Comparison of ENCODE assay signal across 20 cellular contexts in the genomic region with DNA sequence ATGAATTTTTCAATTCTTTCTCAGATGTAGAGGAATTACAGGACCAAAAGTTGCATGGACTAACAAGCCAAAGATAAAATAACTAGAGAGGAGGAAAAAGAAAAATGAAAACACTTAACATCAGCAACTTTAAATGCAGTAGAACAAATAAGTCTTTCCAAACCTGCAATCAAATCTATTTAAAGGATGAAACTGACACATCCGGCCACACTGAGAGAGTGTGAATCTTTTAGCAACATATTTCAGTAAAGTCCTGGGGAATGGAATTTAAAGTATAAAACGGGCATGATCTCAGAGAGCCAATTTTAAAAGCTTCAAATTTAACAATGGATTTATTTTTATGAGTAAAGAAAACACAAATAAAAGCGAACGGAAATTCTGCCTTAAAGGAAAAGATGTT. TPM values are rescaled to one million over a fixed set of nuclear protein-coding genes. Genes with fewer than 3 reads are reported as not detected.
A peak's percentile ranks its signal among the peaks of the same experiment; 100 is the strongest.
DNase-seq lines count a peak whose midpoint lies in the region; ATAC-seq and TF ChIP-seq lines count a peak whose summit lies in the region.
"Had no signal": no experiment of that assay in that cellular context is flagged by ENCODE, and none has a peak within 500 bp of the region (broad histone marks: within the 10 kb centered on the region; RNA-seq: fewer than 3 reads in every experiment).

No MANE protein-coding gene starts in this region.

- H3K4me3 ChIP-seq in thoracic aorta, result no peak overlapping the region
- H3K4me3 ChIP-seq: BLaER1 treated with 17β-estradiol and CSF1 and Interleukin-3, amounts not matched to agents 10 nM and 100 nM; MG63; Peyer's patch had no signal

- H3K27me3 ChIP-seq in thoracic aorta (replicated peaks; ENCODE audit: insufficient read depth), result no peaks in the 10 kb centered on the region
- H3K27me3 ChIP-seq in CD4-positive, alpha-beta T cell (ENCODE audit: control insufficient read depth, insufficient read depth, low read length), result no peaks in the 10 kb centered on the region
- H3K27me3 ChIP-seq: MG63, Peyer's patch had no signal

- peak overlapping the region; percentile 84; the same call in 1 of the 2 replicates for H3K27ac ChIP-seq in VCaP
- peak overlapping the region; percentile 0 to 32 for H3K27ac ChIP-seq in thoracic aorta
- H3K27ac ChIP-seq in CD4-positive, alpha-beta T cell (ENCODE audit: low read depth, low read length), result no peak overlapping the region
- H3K27ac ChIP-seq: BLaER1 treated with 17β-estradiol and CSF1 and Interleukin-3, amounts not matched to agents 10 nM and 100 nM; Peyer's patch had no signal

- intact Hi-C loops in CD4-positive, alpha-beta T cell (cut with DNase I, micrococcal nuclease), result no loop called here

- H3K36me3 Mint-ChIP-seq in activated T-cell treated with anti-CD3 and anti-CD28 coated beads, Interleukin-2, amount 50 U/mL, for 72 hours (ENCODE audit: insufficient read depth in 2 of 2), result peaks cover 0 to 3% of the 10 kb centered on the region in 2 donors
- peaks cover 24% of the 10 kb centered on the region for H3K36me3 Mint-ChIP-seq in activated T-cell treated with anti-CD3 and anti-CD28 coated beads, Interleukin-2, amount 50 U/mL, for 4 hours (ENCODE audit: insufficient read depth)
- H3K36me3 Mint-ChIP-seq in immature natural killer cell, result peaks cover 2 to 18% (median 11%) of the 10 kb centered on the region in 3 donors
- H3K36me3 Mint-ChIP-seq in CD4-positive, alpha-beta T cell (ENCODE audit: low read depth), result peaks cover 56% of the 10 kb centered on the region
- H3K36me3 Mint-ChIP-seq in T-helper 2 cell treated with Interferon-gamma antibody and Interleukin-4, amounts not matched to agents 5 μg/mL and 100 μg/mL, for 36 hours (ENCODE audit: low read depth), result peaks cover 21% of the 10 kb centered on the region

- TF ChIP-seq CTCF in VCaP (conservative IDR thresholded peaks at IDR 0.05) (no peak), thoracic aorta (IDR thresholded peaks at IDR 0.05) (no peak)
- no peak for TF ChIP-seq CTCF in CD4-positive, alpha-beta T cell (IDR thresholded peaks at IDR 0.05)

- H3K27me3 Mint-ChIP-seq in activated T-cell treated with anti-CD3 and anti-CD28 coated beads, Interleukin-2, amount 50 U/mL, for 72 hours (ENCODE audit: low read depth), result no peaks in the 10 kb centered on the region
- no peaks in the 10 kb centered on the region for H3K27me3 Mint-ChIP-seq in activated T-cell treated with anti-CD3 and anti-CD28 coated beads, Interleukin-2, amount 50 U/mL, for 4 hours (ENCODE audit: low read depth)
- no peaks in the 10 kb centered on the region for H3K27me3 Mint-ChIP-seq in immature natural killer cell (ENCODE audit: low read depth in 3 of 3)
- no peaks in the 10 kb centered on the region for H3K27me3 Mint-ChIP-seq in CD4-positive, alpha-beta T cell
- no peaks in the 10 kb centered on the region for H3K27me3 Mint-ChIP-seq in T-helper 2 cell treated with Interferon-gamma antibody and Interleukin-4, amounts not matched to agents 5 μg/mL and 100 μg/mL, for 36 hours (ENCODE audit: low read depth)

- H3K9me3 Mint-ChIP-seq in activated T-cell treated with anti-CD3 and anti-CD28 coated beads, Interleukin-2, amount 50 U/mL, for 72 hours, result no peaks in the 10 kb centered on the region
- H3K9me3 Mint-ChIP-seq in activated T-cell treated with anti-CD3 and anti-CD28 coated beads, Interleukin-2, amount 50 U/mL, for 4 hours, result no peaks in the 10 kb centered on the region
- no peaks in the 10 kb centered on the region for H3K9me3 Mint-ChIP-seq in immature natural killer cell
- H3K9me3 Mint-ChIP-seq in CD4-positive, alpha-beta T cell, result no peaks in the 10 kb centered on the region
- H3K9me3 Mint-ChIP-seq in T-helper 2 cell treated with Interferon-gamma antibody and Interleukin-4, amounts not matched to agents 5 μg/mL and 100 μg/mL, for 36 hours, result no peaks in the 10 kb centered on the region
- H3K9me3 Mint-ChIP-seq: CD8-positive, alpha-beta T cell had no signal

- no peaks in the 10 kb centered on the region for H3K4me1 Mint-ChIP-seq in activated T-cell treated with anti-CD3 and anti-CD28 coated beads, Interleukin-2, amount 50 U/mL, for 72 hours (ENCODE audit: low read depth)
- peaks cover 37% of the 10 kb centered on the region for H3K4me1 Mint-ChIP-seq in activated T-cell treated with anti-CD3 and anti-CD28 coated beads, Interleukin-2, amount 50 U/mL, for 4 hours (ENCODE audit: low read depth)
- peaks cover 59 to 88% of the 10 kb centered on the region in 2 donors for H3K4me1 Mint-ChIP-seq in immature natural killer cell
- H3K4me1 Mint-ChIP-seq in CD4-positive, alpha-beta T cell (ENCODE audit: low read depth), result peaks cover 20% of the 10 kb centered on the region
- H3K4me1 Mint-ChIP-seq in T-helper 2 cell treated with Interferon-gamma antibody and Interleukin-4, amounts not matched to agents 5 μg/mL and 100 μg/mL, for 36 hours (ENCODE audit: low read depth), result peaks cover 1% of the 10 kb centered on the region

- POLR2A ChIA-PET in CD4-positive, alpha-beta T cell (lab: Charles Lee), result no interaction called here

- H3K36me3 ChIP-seq in thoracic aorta, result peaks cover 4% of the 10 kb centered on the region

- ATAC-seq in activated T-cell treated with anti-CD3 and anti-CD28 coated beads, Interleukin-2, amount 50 U/mL, for 72 hours (replicated peaks in 1 of 2), result no peak
- ATAC-seq in activated T-cell treated with anti-CD3 and anti-CD28 coated beads, Interleukin-2, amount 50 U/mL, for 4 hours, result no peak
- ATAC-seq in thoracic aorta (ENCODE audit: insufficient number of reproducible peaks, low FRiP score, low read depth), result no peak
- ATAC-seq in GM21825 (IDR thresholded peaks at IDR 0.05; ENCODE audit: unreplicated experiment), result no peak
- no peak for ATAC-seq in CD4-positive, alpha-beta T cell (ENCODE audit: poor library complexity)
- ATAC-seq: CD8-positive, alpha-beta T cell had no signal

- DNase-seq in activated T-cell treated with anti-CD3 and anti-CD28 coated beads, Interleukin-2, amount 50 U/mL, for 72 hours, result no peak
- DNase-seq in activated T-cell treated with anti-CD3 and anti-CD28 coated beads, Interleukin-2, amount 50 U/mL, for 4 hours, result no peak
- DNase-seq in immature natural killer cell, result no peak
- no peak for DNase-seq in thoracic aorta (ENCODE audit: low spot score)
- no peak for DNase-seq in CD4-positive, alpha-beta T cell
- DNase-seq in T-helper 2 cell treated with Interferon-gamma antibody and Interleukin-4, amounts not matched to agents 5 μg/mL and 100 μg/mL, for 36 hours (ENCODE audit: low spot score), result no peak
- DNase-seq: 8988T; CD8-positive, alpha-beta T cell; Kasumi-1; MG63; NCI-H1048; NCI-H1417 treated with DMSO at 0.1 percent for 48 hours; NCI-H187 treated with DMSO at 0.1 percent for 48 hours; NCI-H510A; NCI-H748 treated with DMSO at 0.1 percent for 48 hours; NK-92 treated with Interleukin-12 subunit alpha and Interleukin-12 subunit beta, amount 100 ng/mL, for 24 hours; Peyer's patch had no signal

- no peak overlapping the region for H3K4me3 Mint-ChIP-seq in activated T-cell treated with anti-CD3 and anti-CD28 coated beads, Interleukin-2, amount 50 U/mL, for 72 hours
- no peak overlapping the region for H3K4me3 Mint-ChIP-seq in activated T-cell treated with anti-CD3 and anti-CD28 coated beads, Interleukin-2, amount 50 U/mL, for 4 hours
- H3K4me3 Mint-ChIP-seq in immature natural killer cell, result peak overlapping the region; percentile 24 to 75 (median 52)
- H3K4me3 Mint-ChIP-seq in CD4-positive, alpha-beta T cell, result no peak overlapping the region
- H3K4me3 Mint-ChIP-seq in T-helper 2 cell treated with Interferon-gamma antibody and Interleukin-4, amounts not matched to agents 5 μg/mL and 100 μg/mL, for 36 hours, result no peak overlapping the region
- H3K4me3 Mint-ChIP-seq: CD8-positive, alpha-beta T cell had no signal

- no peaks in the 10 kb centered on the region for H3K9me3 ChIP-seq in thoracic aorta
- no peaks in the 10 kb centered on the region for H3K9me3 ChIP-seq in CD4-positive, alpha-beta T cell (ENCODE audit: control insufficient read depth, low read length)
- H3K9me3 ChIP-seq: BLaER1 treated with 17β-estradiol and CSF1 and Interleukin-3, amounts not matched to agents 10 nM and 100 nM; MG63; Peyer's patch had no signal

- peak overlapping the region; percentile 37 for H3K27ac Mint-ChIP-seq in activated T-cell treated with anti-CD3 and anti-CD28 coated beads, Interleukin-2, amount 50 U/mL, for 72 hours
- peak overlapping the region; percentile 58 to 80 (median 72) for H3K27ac Mint-ChIP-seq in immature natural killer cell
- no peak overlapping the region for H3K27ac Mint-ChIP-seq in CD4-positive, alpha-beta T cell
- no peak overlapping the region for H3K27ac Mint-ChIP-seq in T-helper 2 cell treated with Interferon-gamma antibody and Interleukin-4, amounts not matched to agents 5 μg/mL and 100 μg/mL, for 36 hours
- H3K27ac Mint-ChIP-seq: CD8-positive, alpha-beta T cell had no signal

- CTCF ChIA-PET in CD4-positive, alpha-beta T cell (lab: Charles Lee), result no interaction called here

- H3K4me1 ChIP-seq in thoracic aorta (ENCODE audit: control insufficient read depth in 1 of 2, low read depth in 2 of 2), result peaks cover 29 to 58% of the 10 kb centered on the region in 2 donors
- H3K4me1 ChIP-seq: Peyer's patch had no signal

RNA-seq across cellular contexts. Expression of a gene that starts 17.1 kb away (rescaled TPM):
- 100 to 1,000 TPM; 120 to 163 TPM for total RNA-seq in activated T-cell treated with anti-CD3 and anti-CD28 coated beads, Interleukin-2, amount 50 U/mL, for 72 hours
- 10 to 100 TPM; 57.5 to 73.9 (median 58.1) TPM for total RNA-seq in activated T-cell treated with anti-CD3 and anti-CD28 coated beads, Interleukin-2, amount 50 U/mL, for 4 hours
- 100 to 1,000 TPM in 1 of 3 donors, 10 to 100 TPM in 2; 24.0 to 133 (median 59.9) TPM for polyA plus RNA-seq in immature natural killer cell
- 100 to 1,000 TPM; 175 to 347 TPM for total RNA-seq in thoracic aorta
- 100 to 1,000 TPM; 197 to 200 TPM for total RNA-seq in CD4-positive, alpha-beta T cell

Comparison
In these comparisons a context has a peak if more than half of its experiments do, and no peak if none do; other contexts are left out.
1. H3K27ac Mint-ChIP-seq: peak in activated T-cell treated with anti-CD3 and anti-CD28 coated beads, Interleukin-2, amount 50 U/mL, for 72 hours (single experiment) and immature natural killer cell (6 of 6); none in CD4-positive, alpha-beta T cell (single experiment) and T-helper 2 cell treated with Interferon-gamma antibody and Interleukin-4, amounts not matched to agents 5 μg/mL and 100 μg/mL, for 36 hours (single experiment).
2. H3K4me3 Mint-ChIP-seq: peak in immature natural killer cell (5 of 5); none in activated T-cell treated with anti-CD3 and anti-CD28 coated beads, Interleukin-2, amount 50 U/mL, for 72 hours (0 of 2), activated T-cell treated with anti-CD3 and anti-CD28 coated beads, Interleukin-2, amount 50 U/mL, for 4 hours (single experiment), CD4-positive, alpha-beta T cell (single experiment) and T-helper 2 cell treated with Interferon-gamma antibody and Interleukin-4, amounts not matched to agents 5 μg/mL and 100 μg/mL, for 36 hours (single experiment).